In genomic region chr12:56126732-56127239, GRCh38 we compare ENCODE assay signal across 1 cellular context.
TF ChIP-seq lines count a peak whose summit lies in the region.

No MANE protein-coding gene starts in this region.

TF ChIP-seq in HCT116, 20 proteins besides CTCF, POLR2A, EP300 and RAD21:
- TF ChIP-seq ZBTB33 (IDR thresholded peaks at IDR 0.05; ENCODE audit: extremely low read depth, insufficient replicate concordance, low read length), result no peak
- no peak for TF ChIP-seq REST (IDR thresholded peaks at IDR 0.05; ENCODE audit: low read depth)
- no peak for TF ChIP-seq JUND (IDR thresholded peaks at IDR 0.05)
